Comparison of ENCODE assay signal across 1 cellular context in the genomic region with DNA sequence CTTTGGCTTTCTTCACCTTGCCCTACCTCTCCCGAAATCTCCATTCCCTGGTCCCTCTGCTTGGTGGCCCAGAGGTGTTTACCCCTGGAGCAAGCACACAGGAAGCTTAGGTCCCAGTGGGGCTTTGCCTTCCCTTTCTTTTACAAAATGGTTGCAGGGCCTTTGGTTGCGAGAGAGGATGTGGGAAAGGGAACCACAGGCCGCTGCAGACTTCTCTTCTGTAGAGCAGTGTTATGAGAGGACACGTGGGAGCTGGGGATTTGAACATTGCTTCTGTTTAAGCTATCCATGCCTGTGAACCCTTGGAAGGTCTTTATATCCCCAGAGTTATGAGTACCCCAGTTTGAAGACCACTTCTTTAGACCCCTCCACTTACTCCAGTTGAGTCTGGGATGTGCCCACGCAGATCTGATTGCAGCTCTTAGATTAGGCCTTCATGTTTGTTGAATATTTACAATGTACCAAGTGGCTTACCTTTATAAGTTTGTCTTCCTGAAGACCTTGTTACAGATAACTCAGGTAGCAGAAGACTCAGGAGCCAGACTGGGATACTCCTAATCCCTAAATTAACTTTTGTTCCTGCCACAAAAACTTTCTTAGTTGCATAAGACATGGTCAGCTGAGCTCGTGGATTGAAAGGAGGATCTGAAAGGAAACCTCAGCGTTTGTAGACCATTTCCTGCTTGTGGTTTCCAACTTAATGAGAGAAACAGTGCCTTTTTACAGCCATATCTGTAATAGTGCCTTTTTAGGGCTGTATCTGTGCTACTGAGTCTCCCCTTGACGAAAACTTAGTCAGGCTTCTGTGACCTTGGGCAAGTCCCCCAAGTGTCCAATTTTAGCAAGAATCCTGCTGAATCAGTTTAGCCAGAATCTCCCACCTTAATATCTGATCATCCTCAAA.
TF ChIP-seq lines count a peak whose summit lies in the region.

No MANE protein-coding gene starts in this region.

TF ChIP-seq in WTC11, 78 proteins besides CTCF, POLR2A, EP300 and RAD21 (continued from another document):
- TF ChIP-seq, protein P1, sequence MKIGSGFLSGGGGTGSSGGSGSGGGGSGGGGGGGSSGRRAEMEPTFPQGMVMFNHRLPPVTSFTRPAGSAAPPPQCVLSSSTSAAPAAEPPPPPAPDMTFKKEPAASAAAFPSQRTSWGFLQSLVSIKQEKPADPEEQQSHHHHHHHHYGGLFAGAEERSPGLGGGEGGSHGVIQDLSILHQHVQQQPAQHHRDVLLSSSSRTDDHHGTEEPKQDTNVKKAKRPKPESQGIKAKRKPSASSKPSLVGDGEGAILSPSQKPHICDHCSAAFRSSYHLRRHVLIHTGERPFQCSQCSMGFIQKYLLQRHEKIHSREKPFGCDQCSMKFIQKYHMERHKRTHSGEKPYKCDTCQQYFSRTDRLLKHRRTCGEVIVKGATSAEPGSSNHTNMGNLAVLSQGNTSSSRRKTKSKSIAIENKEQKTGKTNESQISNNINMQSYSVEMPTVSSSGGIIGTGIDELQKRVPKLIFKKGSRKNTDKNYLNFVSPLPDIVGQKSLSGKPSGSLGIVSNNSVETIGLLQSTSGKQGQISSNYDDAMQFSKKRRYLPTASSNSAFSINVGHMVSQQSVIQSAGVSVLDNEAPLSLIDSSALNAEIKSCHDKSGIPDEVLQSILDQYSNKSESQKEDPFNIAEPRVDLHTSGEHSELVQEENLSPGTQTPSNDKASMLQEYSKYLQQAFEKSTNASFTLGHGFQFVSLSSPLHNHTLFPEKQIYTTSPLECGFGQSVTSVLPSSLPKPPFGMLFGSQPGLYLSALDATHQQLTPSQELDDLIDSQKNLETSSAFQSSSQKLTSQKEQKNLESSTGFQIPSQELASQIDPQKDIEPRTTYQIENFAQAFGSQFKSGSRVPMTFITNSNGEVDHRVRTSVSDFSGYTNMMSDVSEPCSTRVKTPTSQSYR (CRISPR knock-in tag; IDR thresholded peaks at IDR 0.05): no peak
- TF ChIP-seq AR (CRISPR knock-in tag; IDR thresholded peaks at IDR 0.05) (no peak), ZNF396 (CRISPR knock-in tag; IDR thresholded peaks at IDR 0.05; ENCODE audit: borderline replicate concordance) (no peak), NR3C1 (CRISPR knock-in tag; conservative IDR thresholded peaks at IDR 0.05; ENCODE audit: low read depth) (no peak), TP53 (CRISPR knock-in tag; IDR thresholded peaks at IDR 0.05) (no peak), ZNF671 (CRISPR knock-in tag; IDR thresholded peaks at IDR 0.05) (no peak), HMGA2 (CRISPR knock-in tag; IDR thresholded peaks at IDR 0.05) (no peak), TCF7 (CRISPR knock-in tag; IDR thresholded peaks at IDR 0.05; ENCODE audit: low read depth) (no peak), ZBTB21 (CRISPR knock-in tag; IDR thresholded peaks at IDR 0.05; ENCODE audit: borderline replicate concordance) (no peak)
- TF ChIP-seq, protein P2, sequence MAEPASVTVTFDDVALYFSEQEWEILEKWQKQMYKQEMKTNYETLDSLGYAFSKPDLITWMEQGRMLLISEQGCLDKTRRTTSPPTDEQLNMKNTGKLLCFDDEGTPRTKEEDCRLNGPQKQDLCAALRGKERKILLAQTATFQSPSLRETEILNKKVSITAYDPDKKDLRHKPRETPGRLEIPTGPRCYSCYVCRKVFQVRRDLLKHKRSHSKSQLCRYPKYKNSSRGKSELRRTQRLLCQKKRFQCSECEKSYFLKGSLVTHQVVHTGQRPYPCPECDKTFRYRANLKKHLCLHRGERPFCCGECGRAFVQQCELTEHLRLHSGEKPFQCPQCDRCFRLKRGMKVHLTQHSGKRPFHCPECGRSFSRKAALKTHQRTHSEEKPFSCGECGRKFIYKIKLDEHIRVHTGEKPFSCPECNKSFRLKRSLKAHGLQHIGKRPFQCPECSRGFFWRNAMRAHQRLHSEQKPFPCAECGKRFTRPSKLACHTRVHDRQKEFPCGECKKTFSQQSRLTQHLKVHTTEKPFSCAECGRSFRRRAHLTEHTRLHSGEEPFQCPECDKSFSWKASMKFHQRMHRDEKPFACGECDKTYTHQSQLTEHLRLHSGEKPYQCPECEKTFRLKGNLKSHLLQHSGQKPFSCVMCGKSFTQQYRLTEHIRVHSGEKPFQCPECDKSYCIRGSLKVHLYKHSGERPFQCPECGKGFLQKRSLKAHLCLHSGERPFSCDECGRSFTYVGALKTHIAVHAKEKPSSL (CRISPR knock-in tag; conservative IDR thresholded peaks at IDR 0.05): no peak
TF ChIP-seq in WTC11: peak in this region for 0.
